ENCODE assay signal across 8 cellular contexts in the genomic region with DNA sequence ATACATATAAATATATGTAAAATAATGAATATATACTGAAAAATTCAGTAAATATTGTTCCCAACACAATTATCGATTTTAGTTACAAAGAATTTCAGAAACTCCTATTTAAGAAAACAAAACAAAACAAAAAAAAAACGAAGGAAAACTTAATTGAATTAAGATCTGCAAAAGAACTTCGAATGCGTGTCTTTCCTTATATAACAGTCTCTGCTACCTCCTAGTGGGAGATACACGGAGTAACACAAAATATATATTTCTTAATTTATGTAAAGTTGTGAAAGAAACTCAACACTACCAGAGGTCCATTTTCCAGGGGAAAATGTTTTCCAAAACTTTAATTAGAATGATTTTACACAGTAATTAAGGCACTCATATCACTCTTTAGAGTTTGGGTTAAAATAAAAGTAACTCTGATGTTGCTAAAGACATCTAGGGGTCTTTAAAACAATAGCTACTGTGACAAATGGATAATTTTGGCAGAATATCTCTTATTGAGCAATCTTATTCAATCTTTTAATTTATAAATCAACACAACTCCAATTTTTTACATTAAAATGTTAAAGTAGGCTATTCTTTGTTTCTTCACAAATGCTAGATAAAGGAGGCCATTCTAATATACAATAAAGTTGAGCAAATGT. TPM values are rescaled to one million over a fixed set of nuclear protein-coding genes. Genes with fewer than 3 reads are reported as not detected.
DNase-seq lines count a peak whose midpoint lies in the region; ATAC-seq, FAIRE-seq and TF ChIP-seq lines count a peak whose summit lies in the region.

No MANE protein-coding gene starts in this region.

- CTCF ChIA-PET in HEK293T (lab: Yijun Ruan, JAX) = interaction anchor here (0.6 kb wide), 1 partner anchor 450 kb away, joined by 3 read pairs; no protein-coding TSS in a partner anchor

- peak; percentile 56 for TF ChIP-seq CTCF in AG10803 (conservative IDR thresholded peaks at IDR 0.05; ENCODE audit: low read length)
- peak; percentile 32 for TF ChIP-seq CTCF in kidney (IDR thresholded peaks at IDR 0.05; ENCODE audit: borderline replicate concordance, extremely low read depth, insufficient read depth)

- H3K9ac ChIP-seq in kidney (ENCODE audit: low read length in 2 of 2) = no peak overlapping the region

- H3K4me3 ChIP-seq in AG10803 (ENCODE audit: low read length) = no peak overlapping the region
- H3K4me3 ChIP-seq in kidney (ENCODE audit: low read length in 2 of 2) = no peak overlapping the region

- intact Hi-C loops in kidney (cut with DNase I) = loop anchor here (5.0 kb wide), 1 partner anchor 412 kb away; no protein-coding TSS in a partner anchor

- no peaks in the 10 kb centered on the region for H3K36me3 ChIP-seq in kidney (ENCODE audit: control insufficient read depth in 1 of 2, insufficient read depth in 2 of 2, low read length in 2 of 2)

- H3K27ac ChIP-seq in kidney (ENCODE audit: low read depth in 2 of 2, low read length in 2 of 2) = no peak overlapping the region

- no peaks in the 10 kb centered on the region for H3K9me3 ChIP-seq in kidney (ENCODE audit: control insufficient read depth in 1 of 2, low read length in 2 of 2)

- DNase-seq in AG10803 (ENCODE audit: low read depth) = peak; percentile 41
- peak; percentile 15 for DNase-seq in HEK293T (ENCODE audit: extremely low spot score)
- DNase-seq in kidney = no peak
- DNase-seq in HuH-7.5 (ENCODE audit: low spot score) = no peak
- DNase-seq in activated naive CD4-positive, alpha-beta T cell treated with anti-CD3 and anti-CD28 coated beads, Interleukin-2, amount 50 U/mL, for 16 hours = no peak
- no peak for DNase-seq in hippocampal formation (lab: John Stamatoyannopoulos, UW)

- H3K4me1 ChIP-seq in kidney (ENCODE audit: control insufficient read depth in 1 of 2, insufficient read depth in 1 of 2, low read depth in 1 of 2, low read length in 2 of 2) = no peaks in the 10 kb centered on the region

- peak; percentile 87 for FAIRE-seq in kidney (lab: Jason Lieb, UNC)

- ATAC-seq in SK-N-SH treated with all-trans-retinoic acid at 6 μM for 48 hours (0 out of 3 replicates have a peak, but pooled peaks have one; percentile 25), HG03565 (IDR thresholded peaks at IDR 0.05; ENCODE audit: unreplicated experiment) (no peak)

- POLR2A ChIA-PET in HEK293T (lab: Yijun Ruan, JAX) = no interaction called here

TF ChIP-seq in HEK293T, 16 proteins besides CTCF, POLR2A, EP300 and RAD21:
- TF ChIP-seq TARDBP (IDR thresholded peaks at IDR 0.05) (no peak), SP1 (IDR thresholded peaks at IDR 0.05) (no peak), ARNT (IDR thresholded peaks at IDR 0.05) (no peak), BHLHE40 (IDR thresholded peaks at IDR 0.05; ENCODE audit: borderline replicate concordance) (no peak), LEF1 (IDR thresholded peaks at IDR 0.05; ENCODE audit: borderline replicate concordance) (no peak), FOXK2 (IDR thresholded peaks at IDR 0.05) (no peak), SUZ12 (IDR thresholded peaks at IDR 0.05) (no peak), FOXM1 (IDR thresholded peaks at IDR 0.05; ENCODE audit: borderline replicate concordance) (no peak), ZNF384 (IDR thresholded peaks at IDR 0.05) (no peak), NFRKB (IDR thresholded peaks at IDR 0.05) (no peak), ELF4 (IDR thresholded peaks at IDR 0.05) (no peak), HDGF (IDR thresholded peaks at IDR 0.05; ENCODE audit: borderline replicate concordance) (no peak), FOXA1 (IDR thresholded peaks at IDR 0.05) (no peak)
- TF ChIP-seq, protein P1, sequence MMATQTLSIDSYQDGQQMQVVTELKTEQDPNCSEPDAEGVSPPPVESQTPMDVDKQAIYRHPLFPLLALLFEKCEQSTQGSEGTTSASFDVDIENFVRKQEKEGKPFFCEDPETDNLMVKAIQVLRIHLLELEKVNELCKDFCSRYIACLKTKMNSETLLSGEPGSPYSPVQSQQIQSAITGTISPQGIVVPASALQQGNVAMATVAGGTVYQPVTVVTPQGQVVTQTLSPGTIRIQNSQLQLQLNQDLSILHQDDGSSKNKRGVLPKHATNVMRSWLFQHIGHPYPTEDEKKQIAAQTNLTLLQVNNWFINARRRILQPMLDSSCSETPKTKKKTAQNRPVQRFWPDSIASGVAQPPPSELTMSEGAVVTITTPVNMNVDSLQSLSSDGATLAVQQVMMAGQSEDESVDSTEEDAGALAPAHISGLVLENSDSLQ (IDR thresholded peaks at IDR 0.05) = no peak

TF ChIP-seq in SK-N-SH treated with all-trans-retinoic acid at 6 μM for 48 hours, 23 proteins besides CTCF, POLR2A, EP300 and RAD21:
- TF ChIP-seq BACH2 (CRISPR knock-in tag; IDR thresholded peaks at IDR 0.05; ENCODE audit: borderline replicate concordance) (no peak), ISL1 (CRISPR knock-in tag; IDR thresholded peaks at IDR 0.05) (0 out of 2 replicates have a peak, but pooled peaks have one; percentile 9)

RNA-seq across cellular contexts. Expression of a gene that starts 41.6 kb away (rescaled TPM):
- total RNA-seq in kidney = 21.2 TPM
- polyA plus RNA-seq in kidney (ENCODE audit: insufficient read depth, low read depth, low replicate concordance) = 13.8 TPM

Comparison
In these comparisons a context has a peak if more than half of its experiments do, and no peak if none do; other contexts are left out.
1. DNase-seq: peak in AG10803 (single experiment) and HEK293T (single experiment); none in kidney (single experiment), HuH-7.5 (single experiment), activated naive CD4-positive, alpha-beta T cell treated with anti-CD3 and anti-CD28 coated beads, Interleukin-2, amount 50 U/mL, for 16 hours (single experiment) and hippocampal formation (0 of 2).